ENCODE assay signal across 8 cellular contexts in genomic region chr5:80487829-80488708, GRCh38. TPM values are rescaled to one million over a fixed set of nuclear protein-coding genes. Genes with fewer than 3 reads are reported as not detected.
DNase-seq lines count a peak whose midpoint lies in the region; ATAC-seq and TF ChIP-seq lines count a peak whose summit lies in the region.

Gene FAM151B (plus strand): TSS chr5:80488100. CDS start chr5:80488124, 24 bp downstream.

- peaks cover 2 to 21% (median 14%) of the 10 kb centered on the region in 7 donors for H3K9me3 Mint-ChIP-seq in naive B cell
- H3K9me3 Mint-ChIP-seq in stimulated activated effector memory CD8-positive, alpha-beta T cell treated with anti-CD3 and anti-CD28 coated beads, Interleukin-12 subunit alpha, Interleukin-12 subunit beta, amount 100 ng/mL, for 72 hours = peaks cover 10% of the 10 kb centered on the region

- H3K36me3 ChIP-seq in Karpas-422 (ENCODE audit: insufficient read depth, low read length) (no peaks in the 10 kb centered on the region), Peyer's patch (no peaks in the 10 kb centered on the region), fibroblast of lung (ENCODE audit: control insufficient read depth, insufficient read depth, low read length) (no peaks in the 10 kb centered on the region)

- TF ChIP-seq CTCF in Peyer's patch (IDR thresholded peaks at IDR 0.05) (no peak), fibroblast of lung (conservative IDR thresholded peaks at IDR 0.05 in 1 of 2, IDR thresholded peaks at IDR 0.05 in 1 of 2; ENCODE audit: low read depth in 1 of 2, low read length in 2 of 2) (peak in 1 of 2 donors; percentile 33)

- H3K27me3 ChIP-seq in Karpas-422 (ENCODE audit: low read length) (no peaks in the 10 kb centered on the region), Peyer's patch (no peaks in the 10 kb centered on the region), fibroblast of lung (ENCODE audit: control insufficient read depth, insufficient read depth, low read length) (no peaks in the 10 kb centered on the region)

- H3K4me1 ChIP-seq in Karpas-422 (ENCODE audit: low read length) = peaks cover 5% of the 10 kb centered on the region
- peaks cover 0 to 10% (median 0%) of the 10 kb centered on the region in 4 donors for H3K4me1 ChIP-seq in Peyer's patch
- no peaks in the 10 kb centered on the region for H3K4me1 ChIP-seq in fibroblast of lung (ENCODE audit: control insufficient read depth, extremely low read depth, insufficient read depth, low read length)

- ATAC-seq in GM21825 (IDR thresholded peaks at IDR 0.05; ENCODE audit: unreplicated experiment) = peak; percentile 88
- peak; percentile 84 to 89 for ATAC-seq in naive B cell (ENCODE audit: low read depth in 2 of 2)
- ATAC-seq in stimulated activated effector memory CD8-positive, alpha-beta T cell treated with anti-CD3 and anti-CD28 coated beads, Interleukin-12 subunit alpha, Interleukin-12 subunit beta, amount 100 ng/mL, for 72 hours = peak; percentile 84

- TF ChIP-seq POLR2A in Peyer's patch (IDR thresholded peaks at IDR 0.05) = peak; percentile 45

- no peaks in the 10 kb centered on the region for H3K9me2 ChIP-seq in Karpas-422 (replicated peaks; ENCODE audit: insufficient read depth, low read length)

- peak within 1 kb of the TSS in 4 of 6 donors; percentile 38 to 83 (median 64) for H3K27ac Mint-ChIP-seq in naive B cell
- no peak within 1 kb of the TSS for H3K27ac Mint-ChIP-seq in stimulated activated effector memory CD8-positive, alpha-beta T cell treated with anti-CD3 and anti-CD28 coated beads, Interleukin-12 subunit alpha, Interleukin-12 subunit beta, amount 100 ng/mL, for 72 hours

- H3K4me2 ChIP-seq in Karpas-422 (ENCODE audit: low read depth, low read length, poor library complexity, severe bottlenecking) = peak within 1 kb of the TSS; percentile 82
- peak within 1 kb of the TSS; percentile 92 for H3K4me2 ChIP-seq in fibroblast of lung (ENCODE audit: extremely low read depth, insufficient read depth, low read length)

- H3K27me3 Mint-ChIP-seq in naive B cell = peaks cover 10 to 31% (median 23%) of the 10 kb centered on the region in 3 donors

- H3K4me1 Mint-ChIP-seq in naive B cell = peaks cover 7 to 12% (median 8%) of the 10 kb centered on the region in 3 donors
- H3K4me1 Mint-ChIP-seq in stimulated activated effector memory CD8-positive, alpha-beta T cell treated with anti-CD3 and anti-CD28 coated beads, Interleukin-12 subunit alpha, Interleukin-12 subunit beta, amount 100 ng/mL, for 72 hours = peaks cover 14% of the 10 kb centered on the region

- peak within 1 kb of the TSS; percentile 69 to 92 (median 86) for H3K4me3 Mint-ChIP-seq in naive B cell
- H3K4me3 Mint-ChIP-seq in stimulated activated effector memory CD8-positive, alpha-beta T cell treated with anti-CD3 and anti-CD28 coated beads, Interleukin-12 subunit alpha, Interleukin-12 subunit beta, amount 100 ng/mL, for 72 hours = peak within 1 kb of the TSS; percentile 56

- peak within 1 kb of the TSS; percentile 70 for H3K9ac ChIP-seq in Karpas-422 (ENCODE audit: low read length)
- H3K9ac ChIP-seq in fibroblast of lung (ENCODE audit: insufficient read depth, low read length) = peak within 1 kb of the TSS; percentile 79

- H3K9me3 ChIP-seq in Karpas-422 (ENCODE audit: low read length) (no peaks in the 10 kb centered on the region), Peyer's patch (no peaks in the 10 kb centered on the region), fibroblast of lung (ENCODE audit: control insufficient read depth, insufficient read depth, low read depth, low read length) (no peaks in the 10 kb centered on the region)

- DNase-seq in DMS79 (lab: John Stamatoyannopoulos, UW) = peak; percentile 92
- peak; percentile 93 for DNase-seq in Karpas-422
- peak; percentile 53 to 91 (median 86) for DNase-seq in Peyer's patch
- DNase-seq in activated T-helper 1 cell treated with anti-CD3 and anti-CD28 coated beads, Interleukin-2, amount 50 U/mL, for 16 hours (ENCODE audit: low read depth in 1 of 2, low spot score in 1 of 2) = peak; percentile 42 to 59
- DNase-seq in fibroblast of lung (ENCODE audit: low read depth in 2 of 2) = peak; percentile 84 to 93
- DNase-seq in naive B cell = peak; percentile 51
- peak; percentile 17 to 72 for DNase-seq in stimulated activated effector memory CD8-positive, alpha-beta T cell treated with anti-CD3 and anti-CD28 coated beads, Interleukin-12 subunit alpha, Interleukin-12 subunit beta, amount 100 ng/mL, for 72 hours (ENCODE audit: low spot score in 2 of 2)

- H3K27ac ChIP-seq in Karpas-422 (ENCODE audit: low read length) = no peak within 1 kb of the TSS
- H3K27ac ChIP-seq in Peyer's patch = peak within 1 kb of the TSS; percentile 40 to 83 (median 62)
- H3K27ac ChIP-seq in fibroblast of lung (ENCODE audit: insufficient read depth, low read length) = peak within 1 kb of the TSS; percentile 64

- no peaks in the 10 kb centered on the region for H4K20me1 ChIP-seq in Karpas-422 (ENCODE audit: insufficient read depth, low read depth, low read length)
- H4K20me1 ChIP-seq in fibroblast of lung (ENCODE audit: control insufficient read depth, extremely low read depth, insufficient read depth, low read length) = no peaks in the 10 kb centered on the region

- H3K79me2 ChIP-seq in Karpas-422 (ENCODE audit: low read length) (no peaks in the 10 kb centered on the region), fibroblast of lung (ENCODE audit: control insufficient read depth, insufficient read depth, low read length) (no peaks in the 10 kb centered on the region)

- peak within 1 kb of the TSS; percentile 77 for H2AFZ ChIP-seq in Karpas-422 (ENCODE audit: low read length)
- H2AFZ ChIP-seq in fibroblast of lung (ENCODE audit: low read length) = peak within 1 kb of the TSS; percentile 94

- H3K36me3 Mint-ChIP-seq in naive B cell = peaks cover 5 to 18% of the 10 kb centered on the region in 2 donors
- no peaks in the 10 kb centered on the region for H3K36me3 Mint-ChIP-seq in stimulated activated effector memory CD8-positive, alpha-beta T cell treated with anti-CD3 and anti-CD28 coated beads, Interleukin-12 subunit alpha, Interleukin-12 subunit beta, amount 100 ng/mL, for 72 hours

- H3K4me3 ChIP-seq in Karpas-422 (ENCODE audit: low read length) (peak within 1 kb of the TSS; percentile 75), Peyer's patch (peak within 1 kb of the TSS; percentile 43 to 75 (median 59)), fibroblast of lung (replicated peaks in 1 of 4; ENCODE audit: control extremely low read depth in 1 of 4, insufficient read depth in 1 of 4, low read depth in 3 of 4, low read length in 4 of 4) (peak within 1 kb of the TSS; percentile 76 to 86 (median 85))

RNA-seq across cellular contexts. Expression of gene FAM151B, which starts in this region (rescaled TPM):
- total RNA-seq in Karpas-422 (2014; rRNA removed; shearing (Covaris generic); ENCODE audit: low replicate concordance) = 0.36 and 0.60 TPM in 2 replicates
- total RNA-seq in Peyer's patch (10 to 100 TPM in 1 of 4 donors, 1 to 10 TPM in 2, under 1 TPM in 1; 0.35 to 11.6 (median 2.5) TPM), fibroblast of lung (3.9 and 4.8 TPM in 2 replicates)
- polyA plus RNA-seq in fibroblast of lung (3.0 and 4.9 TPM in 2 replicates), naive B cell (ENCODE audit: low read depth in 6 of 6) (not detected)
- polyA plus RNA-seq in fibroblast of lung (2012) = 1.8 and 3.5 TPM in 2 replicates
- polyA minus RNA-seq in fibroblast of lung (ENCODE audit: low replicate concordance) = 1.7 TPM in 1 of 2 replicates, not detected in the other

Comparison
In these comparisons a context has a peak if more than half of its experiments do, and no peak if none do; other contexts are left out.
1. Peak in DNase-seq, H3K4me3 ChIP-seq, H3K9ac ChIP-seq and H3K4me2 ChIP-seq in Karpas-422; RNA of the gene not detected or under 1 TPM.
2. Peak in DNase-seq and ATAC-seq in naive B cell; RNA of the gene not detected or under 1 TPM.